ENCODE assay signal across 10 cellular contexts in the genomic region with DNA sequence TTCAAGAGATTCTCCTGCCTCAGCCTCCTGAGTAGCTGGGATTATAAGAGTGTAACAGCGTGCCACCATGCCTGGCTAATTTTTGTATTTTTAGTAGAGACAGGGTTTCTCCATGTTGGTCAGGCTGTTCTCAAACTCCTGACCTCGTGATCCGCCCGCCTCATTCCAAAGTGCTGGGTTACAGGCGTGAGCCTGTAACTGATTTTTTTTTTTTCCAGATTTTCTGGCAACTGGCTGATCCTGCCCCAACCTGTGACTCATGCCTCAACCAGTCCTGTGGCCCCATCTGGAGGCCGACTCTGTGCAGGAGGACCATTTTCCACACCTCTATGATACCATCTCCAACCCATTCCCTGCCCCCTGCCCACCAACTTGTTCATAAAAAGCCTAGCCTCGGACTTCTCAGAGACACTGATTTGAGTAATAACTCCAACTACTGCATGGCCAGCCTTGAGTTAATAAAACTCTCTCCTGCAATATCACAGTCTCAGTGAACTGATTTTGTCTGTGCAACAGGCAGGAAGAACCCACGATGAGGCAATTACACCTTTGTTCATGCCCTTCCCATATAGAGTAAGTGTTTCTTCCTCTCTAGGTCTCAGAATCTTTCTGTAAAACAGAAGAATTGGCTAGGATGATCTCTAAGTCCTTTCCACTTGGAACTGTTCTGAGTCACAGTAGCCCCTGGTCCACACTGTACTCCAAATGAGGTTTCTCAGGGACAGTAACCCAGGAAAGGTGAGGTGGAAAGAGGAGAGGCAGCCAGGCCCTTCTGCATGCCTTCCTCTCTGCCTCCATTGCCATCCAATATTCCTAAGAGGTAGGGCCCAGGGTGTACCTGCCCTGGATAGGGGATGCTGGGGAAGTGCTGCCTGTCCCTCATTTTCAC. TPM values are rescaled to one million over a fixed set of nuclear protein-coding genes. Genes with fewer than 3 reads are reported as not detected.
DNase-seq lines count a peak whose midpoint lies in the region; ATAC-seq, FAIRE-seq and TF ChIP-seq lines count a peak whose summit lies in the region.
"Had no signal": no experiment of that assay in that cellular context is flagged by ENCODE, and none has a peak within 500 bp of the region (broad histone marks: within the 10 kb centered on the region; RNA-seq: fewer than 3 reads in every experiment).

No MANE protein-coding gene starts in this region.

- TF ChIP-seq EP300 in A549 (IDR thresholded peaks at IDR 0.05), result no peak

- peak overlapping the region in 1 of 2 experiments; percentile 39; a peak in 1 of 6 replicates for H3K27ac ChIP-seq in A549
- H3K27ac ChIP-seq in keratinocyte (ENCODE audit: control insufficient read depth, insufficient read depth, low read length), result no peak overlapping the region

- H3K27me3 ChIP-seq in keratinocyte (ENCODE audit: control insufficient read depth, extremely low read depth, insufficient read depth, low read length), result no peaks in the 10 kb centered on the region

- WGBS in A549 (ENCODE audit: missing lambda C conversion rate), result 44% methylated on average over 8 of the region's 8 CpGs

- DNase-seq in A549 (ENCODE audit: low read depth in 1 of 2, low spot score in 1 of 2) (peak; percentile 66 to 74), HFF-Myc (ENCODE audit: extremely low read depth, low read depth) (peak; percentile 74), astrocyte of the cerebellum (ENCODE audit: low read depth) (peak; percentile 57), keratinocyte (ENCODE audit: low read depth, low spot score) (peak; percentile 69), superior temporal gyrus (ENCODE audit: extremely low spot score) (no peak), SKM-1 (lab: John Stamatoyannopoulos, UW; ENCODE audit: unreplicated experiment) (no peak)

- H3K9me3 ChIP-seq in A549 (no peaks in the 10 kb centered on the region), keratinocyte (ENCODE audit: control insufficient read depth, low read depth, low read length) (no peaks in the 10 kb centered on the region)

- no peak for TF ChIP-seq POLR2A in A549 (IDR thresholded peaks at IDR 0.05; ENCODE audit: low read length)

- peak overlapping the region; percentile 24 for H2AFZ ChIP-seq in keratinocyte (ENCODE audit: control insufficient read depth, low read length)

- no peaks in the 10 kb centered on the region for H3K9me1 ChIP-seq in keratinocyte (ENCODE audit: control insufficient read depth, extremely low read depth, insufficient read depth, low read length)

- CTCF ChIA-PET in A549 (lab: Yijun Ruan, JAX), result interaction anchor here (0.6 to 1.2 kb wide), 10 partner anchors 13 to 149 kb away, joined by 3 to 7 read pairs (median 3); no protein-coding TSS in a partner anchor

- H3K4me2 ChIP-seq in A549 (no peak overlapping the region), keratinocyte (ENCODE audit: control insufficient read depth, extremely low read depth, insufficient read depth, low read depth, low read length) (peak overlapping the region; percentile 11)

- ATAC-seq in A549 (peak; percentile 98 to 99), GM19397 (IDR thresholded peaks at IDR 0.05; ENCODE audit: unreplicated experiment) (no peak)
- no peak for ATAC-seq in stimulated activated memory B cell treated with anti-CD40 and anti-IgM and Interleukin-4, amounts not matched to agents 10 μg/mL and 1 μg/mL and 100 μg/mL, for 72 hours

- H3K36me3 ChIP-seq in keratinocyte (ENCODE audit: control insufficient read depth in 2 of 2, extremely low read depth in 1 of 2, insufficient read depth in 2 of 2, low read length in 2 of 2), result no peaks in the 10 kb centered on the region

- POLR2A ChIA-PET in A549 (lab: Yijun Ruan, JAX), result no interaction called here

- H3K4me3 Mint-ChIP-seq in stimulated activated memory B cell treated with anti-CD40 and anti-IgM and Interleukin-4, amounts not matched to agents 10 μg/mL and 1 μg/mL and 100 μg/mL, for 72 hours, result no peak overlapping the region
- H3K4me3 Mint-ChIP-seq: IgD-negative memory B cell had no signal

- no peaks in the 10 kb centered on the region for H3K79me2 ChIP-seq in keratinocyte (ENCODE audit: control insufficient read depth, insufficient read depth, low read length)

- H3K4me1 ChIP-seq in A549 (peaks cover 3% of the 10 kb centered on the region; the same call in 1 of the 3 replicates), keratinocyte (ENCODE audit: control insufficient read depth, extremely low read depth, insufficient read depth, low read length) (peaks cover 5% of the 10 kb centered on the region)

- H3K9me3 Mint-ChIP-seq in stimulated activated memory B cell treated with anti-CD40 and anti-IgM and Interleukin-4, amounts not matched to agents 10 μg/mL and 1 μg/mL and 100 μg/mL, for 72 hours, result no peaks in the 10 kb centered on the region
- H3K9me3 Mint-ChIP-seq: IgD-negative memory B cell had no signal

- H4K20me1 ChIP-seq in keratinocyte (ENCODE audit: control insufficient read depth, extremely low read depth, insufficient read depth, low read length), result no peaks in the 10 kb centered on the region

- peak; percentile 69 to 84 for TF ChIP-seq RAD21 in A549 (conservative IDR thresholded peaks at IDR 0.05 in 1 of 2, IDR thresholded peaks at IDR 0.05 in 1 of 2)

- no peaks in the 10 kb centered on the region for H3K36me3 Mint-ChIP-seq in stimulated activated memory B cell treated with anti-CD40 and anti-IgM and Interleukin-4, amounts not matched to agents 10 μg/mL and 1 μg/mL and 100 μg/mL, for 72 hours
- H3K36me3 Mint-ChIP-seq: IgD-negative memory B cell had no signal

- no peaks in the 10 kb centered on the region for H3K4me1 Mint-ChIP-seq in stimulated activated memory B cell treated with anti-CD40 and anti-IgM and Interleukin-4, amounts not matched to agents 10 μg/mL and 1 μg/mL and 100 μg/mL, for 72 hours
- H3K4me1 Mint-ChIP-seq: IgD-negative memory B cell had no signal

- FAIRE-seq in A549 (lab: Jason Lieb, UNC), result no peak
- FAIRE-seq in keratinocyte (lab: Jason Lieb, UNC), result peak; percentile 41
- FAIRE-seq: G401.6 had no signal

- dilution Hi-C loops in keratinocyte (cut with MboI; ENCODE audit: extremely low pct_ligation_motif_present, low sequenced_read_pairs), result no loop called here

- H3K9ac ChIP-seq in keratinocyte (ENCODE audit: control insufficient read depth, extremely low read depth, insufficient read depth, low read length), result no peak overlapping the region

- in situ Hi-C loops in astrocyte of the cerebellum (cut with HindIII; ENCODE audit: low sequenced_read_pairs), result no loop called here

- H3K4me3 ChIP-seq in A549 (no peak overlapping the region), HFF-Myc (replicated peaks; ENCODE audit: low read depth, low read length) (no peak overlapping the region), astrocyte of the cerebellum (ENCODE audit: low read depth, low read length) (no peak overlapping the region), keratinocyte (ENCODE audit: control insufficient read depth in 2 of 3, extremely low read depth in 1 of 3, insufficient read depth in 2 of 3, low read depth in 1 of 3, low read length in 3 of 3) (no peak overlapping the region)

- no peak overlapping the region for H3K27ac Mint-ChIP-seq in stimulated activated memory B cell treated with anti-CD40 and anti-IgM and Interleukin-4, amounts not matched to agents 10 μg/mL and 1 μg/mL and 100 μg/mL, for 72 hours
- H3K27ac Mint-ChIP-seq: IgD-negative memory B cell had no signal

- peaks cover 8% of the 10 kb centered on the region for H3K27me3 Mint-ChIP-seq in stimulated activated memory B cell treated with anti-CD40 and anti-IgM and Interleukin-4, amounts not matched to agents 10 μg/mL and 1 μg/mL and 100 μg/mL, for 72 hours

- TF ChIP-seq CTCF in A549 (IDR thresholded peaks at IDR 0.05), result peak; percentile 60
- TF ChIP-seq CTCF in HFF-Myc (IDR thresholded peaks at IDR 0.05; ENCODE audit: low read depth, low read length, missing control alignments), result peak; percentile 52
- peak; percentile 60 for TF ChIP-seq CTCF in astrocyte of the cerebellum (IDR thresholded peaks at IDR 0.05; ENCODE audit: low read depth, low read length, missing control alignments)
- peak; percentile 41 to 86 (median 48) for TF ChIP-seq CTCF in keratinocyte (optimal IDR thresholded peaks at IDR 0.05 in 1 of 3, IDR thresholded peaks at IDR 0.05 in 1 of 3, conservative IDR thresholded peaks at IDR 0.05 in 1 of 3; ENCODE audit: extremely low read depth in 1 of 3, insufficient read depth in 2 of 3, low read length in 3 of 3)

TF ChIP-seq in A549, 52 proteins besides CTCF, POLR2A, EP300 and RAD21 (continues in another document):
- TF ChIP-seq SMC3 (IDR thresholded peaks at IDR 0.05), result peak; percentile 40; the same call in 1 of the 3 replicates

RNA-seq across cellular contexts. Expression of gene CNOT1, which starts 8.8 kb away (rescaled TPM):
- polyA plus RNA-seq in A549 (2011; rRNA removed), result 226 and 324 TPM in 2 replicates
- polyA plus RNA-seq in A549 (2012; cell fraction: cytosol; rRNA removed), result 103 and 138 TPM in 2 replicates
- polyA plus RNA-seq in A549 (2012; cell fraction: nucleus; rRNA removed), result 118 and 168 TPM in 2 replicates
- 116 to 128 TPM (median 119 TPM) in 3 replicates for polyA plus RNA-seq in A549 (2017; fragmentation: RNase III; extraction: RNeasy Plus Mini Kit Qiagen cat#74134 plus additional on column Dnase treatment)
- 1,132 and 1,276 TPM in 2 replicates for polyA minus RNA-seq in A549 (2011; rRNA and poly(A)+ RNA removed)
- 135 to 196 TPM (median 163 TPM) in 3 replicates for polyA plus RNA-seq in keratinocyte
- 62.4 TPM for polyA plus RNA-seq in keratinocyte (2011; ENCODE audit: low read depth)
- 93.7 and 135 TPM in 2 replicates for polyA plus RNA-seq in keratinocyte (2011; cell fraction: cytosol; rRNA removed)
- polyA plus RNA-seq in keratinocyte (2011; cell fraction: nucleus; rRNA removed), result 204 and 228 TPM in 2 replicates
- 80.2 and 95.9 TPM in 2 replicates for polyA plus RNA-seq in keratinocyte (2012; ENCODE audit: low replicate concordance)
- polyA minus RNA-seq in keratinocyte, result 300 to 783 TPM (median 545 TPM) in 3 replicates
- 201 TPM for polyA minus RNA-seq in keratinocyte (2011; cell fraction: cytosol; rRNA and poly(A)+ RNA removed)
- polyA minus RNA-seq in keratinocyte (2011; cell fraction: nucleus; rRNA and poly(A)+ RNA removed), result 362 and 561 TPM in 2 replicates

RNA-seq across cellular contexts. Expression of gene SLC38A7, which starts 46.2 kb away (rescaled TPM):
- 8.4 and 9.9 TPM in 2 replicates for polyA plus RNA-seq in A549 (2011; rRNA removed)
- 9.7 and 12.8 TPM in 2 replicates for polyA plus RNA-seq in A549 (2012; cell fraction: cytosol; rRNA removed)
- 26.1 and 32.5 TPM in 2 replicates for polyA plus RNA-seq in A549 (2012; cell fraction: nucleus; rRNA removed)
- polyA plus RNA-seq in A549 (2017; fragmentation: RNase III; extraction: RNeasy Plus Mini Kit Qiagen cat#74134 plus additional on column Dnase treatment), result 16.0 to 19.9 TPM (median 18.2 TPM) in 3 replicates
- polyA minus RNA-seq in A549 (2011; rRNA and poly(A)+ RNA removed), result 24.6 and 25.0 TPM in 2 replicates
- polyA plus RNA-seq in keratinocyte, result 11.2 to 18.9 TPM (median 18.2 TPM) in 3 replicates
- 3.2 TPM for polyA plus RNA-seq in keratinocyte (2011; ENCODE audit: low read depth)
- 9.1 and 9.4 TPM in 2 replicates for polyA plus RNA-seq in keratinocyte (2011; cell fraction: cytosol; rRNA removed)
- polyA plus RNA-seq in keratinocyte (2011; cell fraction: nucleus; rRNA removed), result 44.7 and 54.0 TPM in 2 replicates
- polyA plus RNA-seq in keratinocyte (2012; ENCODE audit: low replicate concordance), result 7.3 and 16.0 TPM in 2 replicates
- 33.2 to 44.3 TPM (median 35.5 TPM) in 3 replicates for polyA minus RNA-seq in keratinocyte
- 40.7 TPM for polyA minus RNA-seq in keratinocyte (2011; cell fraction: cytosol; rRNA and poly(A)+ RNA removed)
- 47.4 and 49.0 TPM in 2 replicates for polyA minus RNA-seq in keratinocyte (2011; cell fraction: nucleus; rRNA and poly(A)+ RNA removed)

Comparison
In these comparisons a context has a peak if more than half of its experiments do, and no peak if none do; other contexts are left out.
1. ATAC-seq: peak in A549 (2 of 2); none in stimulated activated memory B cell treated with anti-CD40 and anti-IgM and Interleukin-4, amounts not matched to agents 10 μg/mL and 1 μg/mL and 100 μg/mL, for 72 hours (single experiment) and GM19397 (single experiment).
2. DNase-seq: peak in A549 (2 of 2), HFF-Myc (single experiment), astrocyte of the cerebellum (single experiment) and keratinocyte (single experiment); none in superior temporal gyrus (single experiment) and SKM-1 (single experiment).
3. Peak in every context shown above with its lines, with median percentiles within 50 percentile points of each other: CTCF ChIP-seq.